Comparison of ENCODE assay signal across 20 cellular contexts in genomic region chr12:28742791-28743190, GRCh38.
DNase-seq lines count a peak whose midpoint lies in the region; TF ChIP-seq lines count a peak whose summit lies in the region.
"Had no signal": no experiment of that assay in that cellular context is flagged by ENCODE, and none has a peak within 500 bp of the region (broad histone marks: within the 10 kb centered on the region; RNA-seq: fewer than 3 reads in every experiment).

No MANE protein-coding gene starts in this region.

- no peaks in the 10 kb centered on the region for H3K79me1 ChIP-seq in trophoblast cell (ENCODE audit: low read length)

- TF ChIP-seq CTCF in brain microvascular endothelial cell (IDR thresholded peaks at IDR 0.05; ENCODE audit: low read depth, low read length, missing control alignments) (no peak), kidney epithelial cell (IDR thresholded peaks at IDR 0.05; ENCODE audit: insufficient read depth, low read length, poor library complexity, severe bottlenecking) (no peak)

- H3K18ac ChIP-seq in trophoblast cell (ENCODE audit: low read length), result no peak overlapping the region

- no peak overlapping the region for H3K4me2 ChIP-seq in trophoblast cell (ENCODE audit: low read length)

- no peaks in the 10 kb centered on the region for H3K27me3 ChIP-seq in brain microvascular endothelial cell (replicated peaks)
- H3K27me3 ChIP-seq in kidney epithelial cell (ENCODE audit: control insufficient read depth, insufficient read depth, low read length), result no peaks in the 10 kb centered on the region
- H3K27me3 ChIP-seq in trophoblast cell (ENCODE audit: insufficient read depth, low read length), result no peaks in the 10 kb centered on the region
- H3K27me3 ChIP-seq in HAP-1 (ENCODE audit: low read depth), result no peaks in the 10 kb centered on the region
- H3K27me3 ChIP-seq: pancreas had no signal

- H3K14ac ChIP-seq in trophoblast cell (ENCODE audit: low read length), result no peak overlapping the region

- H3K36me3 ChIP-seq in brain microvascular endothelial cell (replicated peaks) (no peaks in the 10 kb centered on the region), kidney epithelial cell (ENCODE audit: control insufficient read depth, insufficient read depth, low read length) (no peaks in the 10 kb centered on the region), trophoblast cell (ENCODE audit: control insufficient read depth in 1 of 2, insufficient read depth in 2 of 2, low read length in 2 of 2) (no peaks in the 10 kb centered on the region), HAP-1 (replicated peaks) (no peaks in the 10 kb centered on the region)
- H3K36me3 ChIP-seq: pancreas had no signal

- no peaks in the 10 kb centered on the region for H3K79me2 ChIP-seq in trophoblast cell (ENCODE audit: control insufficient read depth, insufficient read depth, low read length, poor library complexity)

- H3K23ac ChIP-seq in trophoblast cell (ENCODE audit: low read length), result no peak overlapping the region

- H3K4me1 ChIP-seq in trophoblast cell (ENCODE audit: control insufficient read depth in 1 of 2, insufficient read depth in 2 of 2, low read length in 2 of 2) (no peaks in the 10 kb centered on the region), HAP-1 (no peaks in the 10 kb centered on the region)
- H3K4me1 ChIP-seq: pancreas had no signal

- no peak overlapping the region for H3K27ac ChIP-seq in brain microvascular endothelial cell
- no peak overlapping the region for H3K27ac ChIP-seq in trophoblast cell (ENCODE audit: low read depth, low read length)
- H3K27ac ChIP-seq: pancreas had no signal

- H3K4ac ChIP-seq in trophoblast cell (ENCODE audit: low read depth, low read length), result no peak overlapping the region

- H3K4me3 ChIP-seq in brain microvascular endothelial cell (ENCODE audit: low read depth, low read length), result no peak overlapping the region
- H3K4me3 ChIP-seq in kidney epithelial cell (ENCODE audit: low read depth, low read length), result no peak overlapping the region
- no peak overlapping the region for H3K4me3 ChIP-seq in trophoblast cell (ENCODE audit: low read depth, low read length)
- no peak overlapping the region for H3K4me3 ChIP-seq in HAP-1
- H3K4me3 ChIP-seq: pancreas had no signal

- H4K12ac ChIP-seq in trophoblast cell (ENCODE audit: low read depth, low read length), result no peak overlapping the region

- no peak overlapping the region for H4K91ac ChIP-seq in trophoblast cell (ENCODE audit: low read depth, low read length)

- H3K9me3 ChIP-seq in trophoblast cell (ENCODE audit: insufficient read depth, low read depth, low read length) (no peaks in the 10 kb centered on the region), HAP-1 (no peaks in the 10 kb centered on the region)
- H3K9me3 ChIP-seq: pancreas had no signal

- H2AK5ac ChIP-seq in trophoblast cell (ENCODE audit: low read length), result no peak overlapping the region

- no peak overlapping the region for H2BK5ac ChIP-seq in trophoblast cell (ENCODE audit: low read depth, low read length, poor library complexity)

- no peak overlapping the region for H2AFZ ChIP-seq in trophoblast cell (ENCODE audit: insufficient read depth, low read length, poor library complexity)

- no peak overlapping the region for H4K8ac ChIP-seq in trophoblast cell (ENCODE audit: low read depth, low read length)

- DNase-seq in AG08396 (ENCODE audit: low spot score) (peak; percentile 15), HPDE6-E6E7 (ENCODE audit: extremely low spot score) (peak; percentile 1), brain microvascular endothelial cell (peak; percentile 57), kidney epithelial cell (ENCODE audit: low read depth) (peak; percentile 41), NCI-H345 (lab: John Stamatoyannopoulos, UW) (no peak), DMS153 treated with DMSO at 0.1 percent for 48 hours (lab: John Stamatoyannopoulos, UW; ENCODE audit: unreplicated experiment) (no peak), trophoblast cell (no peak), HAP-1 (ENCODE audit: low spot score in 2 of 2) (no peak)
- DNase-seq: activated CD4-positive, alpha-beta T cell treated with anti-CD3 and anti-CD28 coated beads, Interleukin-2, amount 10 ng/mL, durations not matched to agents 24 days and 14 days; activated CD8-positive, alpha-beta memory T cell treated with anti-CD3 and anti-CD28 coated beads, Interleukin-2, amount 10 ng/mL, durations not matched to agents 7 days and 5 days; CD4-positive, alpha-beta T cell; dermis blood vessel endothelial cell; DND-41; left cardiac atrium; mesendoderm; natural killer cell; NCI-H1694; NCI-H748 treated with DMSO at 0.1 percent for 48 hours; OCI-M1; pancreas had no signal

- H2BK120ac ChIP-seq in trophoblast cell (ENCODE audit: insufficient read depth, low read length, poor library complexity), result no peak overlapping the region

- in situ Hi-C loops in brain microvascular endothelial cell (cut with HindIII; ENCODE audit: low pct_ligation_motif_present, low sequenced_read_pairs) (no loop called here), HAP-1 (cut with MboI; ENCODE audit: low sequenced_read_pairs) (no loop called here)

- H3K9ac ChIP-seq in trophoblast cell (ENCODE audit: low read length), result no peak overlapping the region

- H2BK12ac ChIP-seq in trophoblast cell (ENCODE audit: low read length), result no peak overlapping the region

Comparison
In these comparisons a context has a peak if more than half of its experiments do, and no peak if none do; other contexts are left out.
1. DNase-seq: peak in AG08396 (single experiment), HPDE6-E6E7 (single experiment), brain microvascular endothelial cell (single experiment) and kidney epithelial cell (single experiment); none in NCI-H345 (single experiment), DMS153 treated with DMSO at 0.1 percent for 48 hours (single experiment), trophoblast cell (0 of 2) and HAP-1 (0 of 2).